Comparison of ENCODE assay signal across 11 cellular contexts in the genomic region with DNA sequence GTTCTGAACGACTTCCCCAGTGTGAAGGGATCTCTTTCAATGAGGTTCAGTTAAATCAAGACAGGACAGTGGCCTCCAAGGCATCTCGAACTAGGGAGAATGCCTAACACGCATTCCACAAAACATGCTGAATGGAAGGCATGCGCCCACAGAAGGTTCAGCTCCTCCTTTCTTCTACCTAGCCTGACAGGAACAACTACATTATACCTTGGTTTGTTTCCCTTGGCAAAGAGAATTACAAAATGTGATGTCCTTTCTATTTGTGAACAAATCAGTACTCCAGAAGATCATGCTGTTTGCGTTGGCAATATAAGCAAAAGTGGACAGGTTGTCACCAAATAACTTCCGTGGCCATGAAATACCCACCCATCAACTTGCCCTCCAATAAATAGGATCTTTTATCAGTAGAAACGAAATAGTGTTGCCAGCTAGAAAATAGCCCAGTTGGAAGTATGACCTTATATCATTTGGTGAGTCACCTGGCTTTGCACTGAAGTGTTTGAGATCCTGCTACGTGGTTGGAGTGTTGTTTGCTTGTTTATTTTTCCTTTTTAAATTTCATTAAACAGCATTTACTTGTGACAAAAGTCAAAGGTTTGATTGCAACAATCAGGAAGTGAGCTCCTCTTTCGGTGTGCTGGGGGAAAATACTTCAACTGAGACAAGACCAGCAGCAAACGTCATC.
DNase-seq lines count a peak whose midpoint lies in the region; ATAC-seq and TF ChIP-seq lines count a peak whose summit lies in the region.
"Had no signal": no experiment of that assay in that cellular context is flagged by ENCODE, and none has a peak within 500 bp of the region (broad histone marks: within the 10 kb centered on the region; RNA-seq: fewer than 3 reads in every experiment).

No MANE protein-coding gene starts in this region.

- H3K9ac ChIP-seq in Loucy (ENCODE audit: low read depth, low read length, poor library complexity, severe bottlenecking) = no peak overlapping the region

- peak overlapping the region; percentile 93 for H2AFZ ChIP-seq in Loucy (ENCODE audit: low read length)

- intact Hi-C loops in dendritic cell treated with granulocyte-macrophage colony-stimulating factor and Interleukin-4, amounts not matched to agents 40 ng/mL and 50 ng/mL, for 4 days (cut with micrococcal nuclease) = no loop called here
- intact Hi-C loops in transverse colon (cut with DNase I; ENCODE audit: low total_unique reads) = no loop called here

- in situ Hi-C loops in transverse colon (cut with MboI; ENCODE audit: low pct_ligation_motif_present in 1 of 4, low pct_unique_long_range_greater_than_20kb in 1 of 4, low sequenced_read_pairs in 3 of 4) = loop anchor here in 2 of 4 donors (25.0 kb wide), 2 partner anchors 97 to 922 kb away; partner anchors contain the start of gene EMX2 (in 1 of the 2)

- no peak for TF ChIP-seq EP300 in transverse colon (IDR thresholded peaks at IDR 0.05; ENCODE audit: low read depth)

- POLR2A ChIA-PET in activated naive CD8-positive, alpha-beta T cell treated with anti-CD3 and anti-CD28 coated beads, Interleukin-2, amount 10 ng/mL, durations not matched to agents 7 days and 5 days (lab: Charles Lee) = interaction anchor here (1.0 to 1.4 kb wide), 2 partner anchors 84 to 956 kb away, joined by 3 read pairs; no protein-coding TSS in a partner anchor

- no peaks in the 10 kb centered on the region for H3K9me2 ChIP-seq in Loucy (replicated peaks; ENCODE audit: low read depth, low read length)

- peaks cover 5% of the 10 kb centered on the region for H3K4me1 Mint-ChIP-seq in activated naive CD8-positive, alpha-beta T cell treated with anti-CD3 and anti-CD28 coated beads, Interleukin-2, amount 10 ng/mL, durations not matched to agents 7 days and 5 days
- peaks cover 3% of the 10 kb centered on the region for H3K4me1 Mint-ChIP-seq in activated naive CD8-positive, alpha-beta T cell treated with anti-CD3 and anti-CD28 coated beads, Interleukin-2, amount 50 U/mL, for 24 hours
- no peaks in the 10 kb centered on the region for H3K4me1 Mint-ChIP-seq in dendritic cell treated with granulocyte-macrophage colony-stimulating factor and Interleukin-4, amounts not matched to agents 40 ng/mL and 50 ng/mL, for 4 days (ENCODE audit: low read depth)

- no peak for DNase-seq in activated naive CD8-positive, alpha-beta T cell treated with anti-CD3 and anti-CD28 coated beads, Interleukin-2, amount 10 ng/mL, durations not matched to agents 7 days and 5 days
- DNase-seq in activated naive CD8-positive, alpha-beta T cell treated with anti-CD3 and anti-CD28 coated beads, Interleukin-2, amount 50 U/mL, for 24 hours = no peak
- DNase-seq in transverse colon (no peak), midbrain (lab: John Stamatoyannopoulos, UW) (no peak), NCI-H82 (lab: John Stamatoyannopoulos, UW) (no peak)

- H3K4me3 ChIP-seq in Loucy (ENCODE audit: low read length, poor library complexity, severe bottlenecking) (peak overlapping the region; percentile 57), transverse colon (peak overlapping the region in 1 of 4 donors; percentile 23)
- H3K4me3 ChIP-seq: GM12878 had no signal

- peaks cover 29% of the 10 kb centered on the region for H3K27me3 Mint-ChIP-seq in activated naive CD8-positive, alpha-beta T cell treated with anti-CD3 and anti-CD28 coated beads, Interleukin-2, amount 10 ng/mL, durations not matched to agents 7 days and 5 days
- peaks cover 24% of the 10 kb centered on the region for H3K27me3 Mint-ChIP-seq in activated naive CD8-positive, alpha-beta T cell treated with anti-CD3 and anti-CD28 coated beads, Interleukin-2, amount 50 U/mL, for 24 hours
- H3K27me3 Mint-ChIP-seq in dendritic cell treated with granulocyte-macrophage colony-stimulating factor and Interleukin-4, amounts not matched to agents 40 ng/mL and 50 ng/mL, for 4 days = peaks cover 28% of the 10 kb centered on the region

- H3F3A ChIP-seq in Loucy (ENCODE audit: low read depth) = no peaks in the 10 kb centered on the region

- no peak for ATAC-seq in activated naive CD8-positive, alpha-beta T cell treated with anti-CD3 and anti-CD28 coated beads, Interleukin-2, amount 10 ng/mL, durations not matched to agents 7 days and 5 days (ENCODE audit: low read depth)
- ATAC-seq in activated naive CD8-positive, alpha-beta T cell treated with anti-CD3 and anti-CD28 coated beads, Interleukin-2, amount 50 U/mL, for 24 hours = no peak
- no peak for ATAC-seq in HG02759 (IDR thresholded peaks at IDR 0.05; ENCODE audit: unreplicated experiment)

- no peak for TF ChIP-seq POLR2A in transverse colon (IDR thresholded peaks at IDR 0.05)

- H3K9me3 ChIP-seq in Loucy (ENCODE audit: insufficient read depth, low read depth, low read length) = no peaks in the 10 kb centered on the region
- H3K9me3 ChIP-seq in transverse colon = no peaks in the 10 kb centered on the region

- TF ChIP-seq CTCF in Loucy (conservative IDR thresholded peaks at IDR 0.05; ENCODE audit: low read length) (no peak), transverse colon (IDR thresholded peaks at IDR 0.05) (no peak)

- H3K27me3 ChIP-seq in Loucy (ENCODE audit: insufficient read depth, low read length, poor library complexity, severe bottlenecking) = no peaks in the 10 kb centered on the region
- H3K27me3 ChIP-seq in transverse colon = peaks cover 6% of the 10 kb centered on the region

- no peaks in the 10 kb centered on the region for H3K79me2 ChIP-seq in Loucy (ENCODE audit: insufficient read depth, low read length)

- H3K36me3 Mint-ChIP-seq in activated naive CD8-positive, alpha-beta T cell treated with anti-CD3 and anti-CD28 coated beads, Interleukin-2, amount 10 ng/mL, durations not matched to agents 7 days and 5 days = no peaks in the 10 kb centered on the region
- H3K36me3 Mint-ChIP-seq in activated naive CD8-positive, alpha-beta T cell treated with anti-CD3 and anti-CD28 coated beads, Interleukin-2, amount 50 U/mL, for 24 hours (ENCODE audit: low read depth) = no peaks in the 10 kb centered on the region
- no peaks in the 10 kb centered on the region for H3K36me3 Mint-ChIP-seq in dendritic cell treated with granulocyte-macrophage colony-stimulating factor and Interleukin-4, amounts not matched to agents 40 ng/mL and 50 ng/mL, for 4 days (ENCODE audit: low read depth)
- H3K36me3 Mint-ChIP-seq: naive B cell; stimulated activated effector memory CD8-positive, alpha-beta T cell treated with anti-CD3 and anti-CD28 coated beads, Interleukin-12 subunit alpha, Interleukin-12 subunit beta, amount 100 ng/mL, for 72 hours had no signal

- H3K4me1 ChIP-seq in Loucy (ENCODE audit: insufficient read depth, low read length, poor library complexity, severe bottlenecking) (no peaks in the 10 kb centered on the region), transverse colon (peaks cover 0 to 16% (median 11%) of the 10 kb centered on the region in 4 donors)

- H3K36me3 ChIP-seq in Loucy (ENCODE audit: insufficient read depth, low read length) = no peaks in the 10 kb centered on the region
- H3K36me3 ChIP-seq in transverse colon = no peaks in the 10 kb centered on the region

- no peaks in the 10 kb centered on the region for H4K20me1 ChIP-seq in Loucy (ENCODE audit: insufficient read depth, low read length, poor library complexity, severe bottlenecking)

- H3K4me2 ChIP-seq in Loucy (ENCODE audit: low read depth, low read length, poor library complexity, severe bottlenecking) = peak overlapping the region; percentile 70

- 38 to 45% methylated on average over 10 of the region's 10 CpGs for WGBS in transverse colon (ENCODE audit: low coverage in 1 of 2), 2 donors

- peak overlapping the region; percentile 6 to 59 (median 24) for H3K27ac ChIP-seq in transverse colon

- H3K27ac Mint-ChIP-seq in activated naive CD8-positive, alpha-beta T cell treated with anti-CD3 and anti-CD28 coated beads, Interleukin-2, amount 10 ng/mL, durations not matched to agents 7 days and 5 days = no peak overlapping the region
- H3K27ac Mint-ChIP-seq in activated naive CD8-positive, alpha-beta T cell treated with anti-CD3 and anti-CD28 coated beads, Interleukin-2, amount 50 U/mL, for 24 hours = no peak overlapping the region
- no peak overlapping the region for H3K27ac Mint-ChIP-seq in dendritic cell treated with granulocyte-macrophage colony-stimulating factor and Interleukin-4, amounts not matched to agents 40 ng/mL and 50 ng/mL, for 4 days
- H3K27ac Mint-ChIP-seq: stimulated activated effector memory CD8-positive, alpha-beta T cell treated with anti-CD3 and anti-CD28 coated beads, Interleukin-12 subunit alpha, Interleukin-12 subunit beta, amount 100 ng/mL, for 72 hours had no signal

- peak overlapping the region; percentile 51 for H3K4me3 Mint-ChIP-seq in activated naive CD8-positive, alpha-beta T cell treated with anti-CD3 and anti-CD28 coated beads, Interleukin-2, amount 10 ng/mL, durations not matched to agents 7 days and 5 days
- H3K4me3 Mint-ChIP-seq in activated naive CD8-positive, alpha-beta T cell treated with anti-CD3 and anti-CD28 coated beads, Interleukin-2, amount 50 U/mL, for 24 hours = no peak overlapping the region
- peak overlapping the region; percentile 42 for H3K4me3 Mint-ChIP-seq in dendritic cell treated with granulocyte-macrophage colony-stimulating factor and Interleukin-4, amounts not matched to agents 40 ng/mL and 50 ng/mL, for 4 days
- H3K4me3 Mint-ChIP-seq: naive B cell; stimulated activated effector memory CD8-positive, alpha-beta T cell treated with anti-CD3 and anti-CD28 coated beads, Interleukin-12 subunit alpha, Interleukin-12 subunit beta, amount 100 ng/mL, for 72 hours had no signal

- H3K9me3 Mint-ChIP-seq in activated naive CD8-positive, alpha-beta T cell treated with anti-CD3 and anti-CD28 coated beads, Interleukin-2, amount 10 ng/mL, durations not matched to agents 7 days and 5 days = no peaks in the 10 kb centered on the region
- no peaks in the 10 kb centered on the region for H3K9me3 Mint-ChIP-seq in activated naive CD8-positive, alpha-beta T cell treated with anti-CD3 and anti-CD28 coated beads, Interleukin-2, amount 50 U/mL, for 24 hours
- no peaks in the 10 kb centered on the region for H3K9me3 Mint-ChIP-seq in dendritic cell treated with granulocyte-macrophage colony-stimulating factor and Interleukin-4, amounts not matched to agents 40 ng/mL and 50 ng/mL, for 4 days
- H3K9me3 Mint-ChIP-seq: stimulated activated effector memory CD8-positive, alpha-beta T cell treated with anti-CD3 and anti-CD28 coated beads, Interleukin-12 subunit alpha, Interleukin-12 subunit beta, amount 100 ng/mL, for 72 hours had no signal
